27 cellular contexts compared by ENCODE assay signal in genomic region chr17:65910836-65911235, GRCh38.
"Had no signal": no experiment of that assay in that cellular context is flagged by ENCODE, and none has a peak within 500 bp of the region (broad histone marks: within the 10 kb centered on the region; RNA-seq: fewer than 3 reads in every experiment).

No MANE protein-coding gene starts in this region.

- H3K4me1 ChIP-seq: colonic mucosa, esophagus muscularis mucosa, esophagus squamous epithelium, foreskin keratinocyte, gastrocnemius medialis, gastroesophageal sphincter had no signal

- DNase-seq: colonic mucosa; cortex of kidney; dermis blood vessel endothelial cell; dorsolateral prefrontal cortex; effector CD4-positive, alpha-beta T cell; effector CD8-positive, alpha-beta T cell; effector memory CD4-positive, alpha-beta T cell; effector memory CD8-positive, alpha-beta T cell; endodermal cell; erythroblast; esophagus squamous epithelium; foreskin fibroblast; foreskin keratinocyte; foreskin melanocyte; gastrocnemius medialis; glutamatergic neuron; head of caudate nucleus; heart left ventricle; heart right ventricle had no signal

- H3K27ac ChIP-seq: colonic mucosa, coronary artery, dorsolateral prefrontal cortex, epithelial cell of prostate, esophagus muscularis mucosa, esophagus squamous epithelium, foreskin keratinocyte, gastrocnemius medialis, gastroesophageal sphincter, heart left ventricle, heart right ventricle had no signal

- H3K27me3 ChIP-seq: colonic mucosa, dorsolateral prefrontal cortex, esophagus muscularis mucosa, esophagus squamous epithelium, foreskin keratinocyte, gastrocnemius medialis, gastroesophageal sphincter, heart left ventricle, heart right ventricle had no signal

- H3K4me3 ChIP-seq: colonic mucosa, coronary artery, dorsolateral prefrontal cortex, esophagus muscularis mucosa, esophagus squamous epithelium, gastrocnemius medialis, gastroesophageal sphincter, heart left ventricle, heart right ventricle had no signal

- H3K9me3 ChIP-seq: colonic mucosa, gastrocnemius medialis had no signal

- FAIRE-seq: colon, endothelial cell of umbilical vein, frontal cortex had no signal

- ATAC-seq: effector memory CD8-positive, alpha-beta T cell; esophagus mucosa; foreskin keratinocyte; gastrocnemius medialis; gastroesophageal sphincter; heart left ventricle; heart right ventricle had no signal

- H3K36me3 ChIP-seq: colonic mucosa, esophagus squamous epithelium, gastrocnemius medialis, gastroesophageal sphincter, heart left ventricle, heart right ventricle had no signal
